8 cellular contexts compared by ENCODE assay signal in the genomic region with DNA sequence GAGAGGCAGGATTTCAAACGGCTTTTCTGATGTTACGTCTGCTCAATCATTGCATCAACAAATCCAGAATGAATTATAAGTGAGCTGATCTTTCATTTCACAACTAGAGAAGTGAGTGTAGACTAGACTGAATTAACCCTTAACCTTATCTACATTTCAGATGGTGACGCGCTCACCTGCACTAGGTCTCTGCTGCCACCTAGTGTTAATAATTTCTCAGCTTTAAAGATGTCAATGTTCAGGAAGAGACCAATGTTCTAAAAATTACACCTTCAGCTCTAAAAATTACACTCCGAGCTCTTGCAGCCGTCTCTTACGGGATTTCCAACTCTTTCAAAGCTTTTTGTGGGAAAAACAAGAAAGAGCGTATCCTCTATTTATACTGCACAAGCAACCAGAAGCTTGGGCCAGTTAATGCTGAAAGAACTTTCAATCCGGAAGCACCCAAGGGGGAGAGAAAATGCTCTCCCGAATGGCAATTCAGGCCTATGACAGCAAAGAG.
DNase-seq lines count a peak whose midpoint lies in the region; ATAC-seq and TF ChIP-seq lines count a peak whose summit lies in the region.

No MANE protein-coding gene starts in this region.

- CTCF ChIA-PET in Panc1 (lab: Charles Lee), result interaction anchor here (0.6 to 1.7 kb wide), 10 partner anchors 10 to 267 kb away, joined by 3 to 7 read pairs (median 3); partner anchors contain the start of gene FA2H
- CTCF ChIA-PET in naive thymus-derived CD4-positive, alpha-beta T cell (lab: Charles Lee), result interaction anchor here (0.9 to 2.2 kb wide), 9 partner anchors 10 to 165 kb away, joined by 3 to 15 read pairs (median 4); no protein-coding TSS in a partner anchor

- no peak overlapping the region for H3K9ac ChIP-seq in endodermal cell (ENCODE audit: extremely low read depth, low read length, poor library complexity, severe bottlenecking)

- no peak overlapping the region for H3K4me3 Mint-ChIP-seq in endodermal cell
- H3K4me3 Mint-ChIP-seq in naive thymus-derived CD4-positive, alpha-beta T cell, result no peak overlapping the region

- H3K36me3 Mint-ChIP-seq in endodermal cell (ENCODE audit: low read depth), result no peaks in the 10 kb centered on the region
- H3K36me3 Mint-ChIP-seq in naive thymus-derived CD4-positive, alpha-beta T cell, result no peaks in the 10 kb centered on the region

- H3K9me3 Mint-ChIP-seq in endodermal cell, result no peaks in the 10 kb centered on the region
- peaks cover 0 to 1% (median 0%) of the 10 kb centered on the region in 11 donors for H3K9me3 Mint-ChIP-seq in naive thymus-derived CD4-positive, alpha-beta T cell

- H3K4me1 ChIP-seq in Panc1 (ENCODE audit: control insufficient read depth, insufficient read depth, low read length), result no peaks in the 10 kb centered on the region
- H3K4me1 ChIP-seq in endodermal cell (ENCODE audit: control insufficient read depth, insufficient read depth, low read length), result no peaks in the 10 kb centered on the region
- peaks cover 0 to 7% of the 10 kb centered on the region in 2 donors for H3K4me1 ChIP-seq in naive thymus-derived CD4-positive, alpha-beta T cell (ENCODE audit: control insufficient read depth in 2 of 2, insufficient read depth in 2 of 2, low read length in 2 of 2)
- peaks cover 5% of the 10 kb centered on the region for H3K4me1 ChIP-seq in effector memory CD4-positive, alpha-beta T cell (ENCODE audit: control insufficient read depth, insufficient read depth, low read length, poor library complexity, severe bottlenecking)

- peak; percentile 50 for DNase-seq in D341Med (ENCODE audit: low spot score)
- peak; percentile 59 for DNase-seq in HuH-7.5 (ENCODE audit: low spot score)
- DNase-seq in Panc1 (ENCODE audit: low read depth, low spot score), result peak; percentile 22
- DNase-seq in endodermal cell, result no peak
- DNase-seq in naive thymus-derived CD4-positive, alpha-beta T cell, result peak in 6 of 9 donors; percentile 16 to 40 (median 30)
- no peak for DNase-seq in effector memory CD4-positive, alpha-beta T cell
- no peak for DNase-seq in activated CD8-positive, alpha-beta memory T cell treated with anti-CD3 and anti-CD28 coated beads, Interleukin-2, amount 50 U/mL, for 4 hours

- in situ Hi-C loops in Panc1 (cut with HindIII; ENCODE audit: low pct_unique_long_range_greater_than_20kb, low sequenced_read_pairs), result no loop called here

- TF ChIP-seq CTCF in Panc1 (IDR thresholded peaks at IDR 0.05) (peak; percentile 82), endodermal cell (conservative IDR thresholded peaks at IDR 0.05) (peak; percentile 95)

- H3K4me1 Mint-ChIP-seq in endodermal cell, result peaks cover 10% of the 10 kb centered on the region
- peaks cover 7 to 19% (median 11%) of the 10 kb centered on the region in 7 donors for H3K4me1 Mint-ChIP-seq in naive thymus-derived CD4-positive, alpha-beta T cell

- no peak overlapping the region for H3K4me3 ChIP-seq in Panc1 (ENCODE audit: low read depth in 2 of 2, low read length in 2 of 2)
- H3K4me3 ChIP-seq in endodermal cell (ENCODE audit: low read length), result no peak overlapping the region
- H3K4me3 ChIP-seq in naive thymus-derived CD4-positive, alpha-beta T cell (ENCODE audit: low read length), result no peak overlapping the region
- no peak overlapping the region for H3K4me3 ChIP-seq in effector memory CD4-positive, alpha-beta T cell (ENCODE audit: insufficient read depth, low read depth, low read length, poor library complexity, severe bottlenecking)

- 37 to 64% methylated on average over 6 to 10 of the region's 10 CpGs for WGBS in endodermal cell (ENCODE audit: insufficient coverage in 1 of 2, insufficient read length in 1 of 2), 2 experiments

- H3K27ac ChIP-seq in Panc1 (ENCODE audit: low read length), result no peak overlapping the region
- no peak overlapping the region for H3K27ac ChIP-seq in endodermal cell (ENCODE audit: low read depth, low read length)
- H3K27ac ChIP-seq in naive thymus-derived CD4-positive, alpha-beta T cell (ENCODE audit: low read depth, low read length), result no peak overlapping the region
- H3K27ac ChIP-seq in effector memory CD4-positive, alpha-beta T cell (ENCODE audit: insufficient read depth, low read length, poor library complexity, severe bottlenecking), result no peak overlapping the region

- no peak overlapping the region for H3K27ac Mint-ChIP-seq in endodermal cell
- peak overlapping the region in 1 of 9 donors; percentile 55 for H3K27ac Mint-ChIP-seq in naive thymus-derived CD4-positive, alpha-beta T cell

- POLR2A ChIA-PET in Panc1 (lab: Charles Lee), result no interaction called here
- POLR2A ChIA-PET in naive thymus-derived CD4-positive, alpha-beta T cell (lab: Charles Lee), result no interaction called here

- H3K27me3 ChIP-seq in Panc1 (ENCODE audit: control insufficient read depth, insufficient read depth, low read length), result no peaks in the 10 kb centered on the region
- H3K27me3 ChIP-seq in endodermal cell (ENCODE audit: control insufficient read depth, insufficient read depth, low read length, poor library complexity, severe bottlenecking), result no peaks in the 10 kb centered on the region
- H3K27me3 ChIP-seq in naive thymus-derived CD4-positive, alpha-beta T cell (ENCODE audit: control insufficient read depth in 2 of 2, insufficient read depth in 2 of 2, low read length in 2 of 2), result no peaks in the 10 kb centered on the region
- H3K27me3 ChIP-seq in effector memory CD4-positive, alpha-beta T cell (replicated peaks; ENCODE audit: control insufficient read depth, insufficient read depth, low read length, poor library complexity, severe bottlenecking), result no peaks in the 10 kb centered on the region

- no TSS peak for BruUV-seq in Panc1 (replicated peaks; lab: Mats Ljungman, UMichigan)

- H3K9me3 ChIP-seq in Panc1 (ENCODE audit: control insufficient read depth, insufficient read depth, low read depth, low read length) (no peaks in the 10 kb centered on the region), endodermal cell (ENCODE audit: control insufficient read depth, low read length) (no peaks in the 10 kb centered on the region)
- no peaks in the 10 kb centered on the region for H3K9me3 ChIP-seq in naive thymus-derived CD4-positive, alpha-beta T cell (ENCODE audit: control insufficient read depth in 2 of 3, low read length in 3 of 3)
- H3K9me3 ChIP-seq in effector memory CD4-positive, alpha-beta T cell (ENCODE audit: control insufficient read depth, low read length), result no peaks in the 10 kb centered on the region

- H3K27me3 Mint-ChIP-seq in endodermal cell (ENCODE audit: insufficient read depth), result no peaks in the 10 kb centered on the region
- peaks cover 0 to 5% (median 0%) of the 10 kb centered on the region in 5 donors for H3K27me3 Mint-ChIP-seq in naive thymus-derived CD4-positive, alpha-beta T cell

- ATAC-seq in GM18858 (IDR thresholded peaks at IDR 0.05; ENCODE audit: unreplicated experiment) (peak; percentile 79), Panc1 (peak; percentile 71)
- peak; percentile 57 for ATAC-seq in naive thymus-derived CD4-positive, alpha-beta T cell

- H3K36me3 ChIP-seq in Panc1 (ENCODE audit: control insufficient read depth, insufficient read depth, low read length) (no peaks in the 10 kb centered on the region), endodermal cell (ENCODE audit: control insufficient read depth, insufficient read depth, low read length) (no peaks in the 10 kb centered on the region)
- H3K36me3 ChIP-seq in naive thymus-derived CD4-positive, alpha-beta T cell (ENCODE audit: control insufficient read depth in 2 of 3, insufficient read depth in 3 of 3, low read length in 3 of 3), result no peaks in the 10 kb centered on the region
- H3K36me3 ChIP-seq in effector memory CD4-positive, alpha-beta T cell (ENCODE audit: control insufficient read depth, insufficient read depth, low read length), result no peaks in the 10 kb centered on the region

- intact Hi-C loops in Panc1 (cut with micrococcal nuclease; ENCODE audit: unreplicated experiment), result loop anchor here (1.0 to 2.0 kb wide), 2 partner anchors 50 to 153 kb away; no protein-coding TSS in a partner anchor
- intact Hi-C loops in naive thymus-derived CD4-positive, alpha-beta T cell (cut with micrococcal nuclease), result loop anchor here (1.0 kb wide), 2 partner anchors 49 to 153 kb away; no protein-coding TSS in a partner anchor

Comparison
In these comparisons a context has a peak if more than half of its experiments do, and no peak if none do; other contexts are left out.
1. DNase-seq: peak in D341Med (single experiment), HuH-7.5 (single experiment), Panc1 (single experiment) and naive thymus-derived CD4-positive, alpha-beta T cell (6 of 9); none in endodermal cell (single experiment), effector memory CD4-positive, alpha-beta T cell (0 of 3) and activated CD8-positive, alpha-beta memory T cell treated with anti-CD3 and anti-CD28 coated beads, Interleukin-2, amount 50 U/mL, for 4 hours (single experiment).
2. Peak in every context shown above with its lines, with median percentiles within 50 percentile points of each other: ATAC-seq.